8 cellular contexts compared by ENCODE assay signal in the genomic region with DNA sequence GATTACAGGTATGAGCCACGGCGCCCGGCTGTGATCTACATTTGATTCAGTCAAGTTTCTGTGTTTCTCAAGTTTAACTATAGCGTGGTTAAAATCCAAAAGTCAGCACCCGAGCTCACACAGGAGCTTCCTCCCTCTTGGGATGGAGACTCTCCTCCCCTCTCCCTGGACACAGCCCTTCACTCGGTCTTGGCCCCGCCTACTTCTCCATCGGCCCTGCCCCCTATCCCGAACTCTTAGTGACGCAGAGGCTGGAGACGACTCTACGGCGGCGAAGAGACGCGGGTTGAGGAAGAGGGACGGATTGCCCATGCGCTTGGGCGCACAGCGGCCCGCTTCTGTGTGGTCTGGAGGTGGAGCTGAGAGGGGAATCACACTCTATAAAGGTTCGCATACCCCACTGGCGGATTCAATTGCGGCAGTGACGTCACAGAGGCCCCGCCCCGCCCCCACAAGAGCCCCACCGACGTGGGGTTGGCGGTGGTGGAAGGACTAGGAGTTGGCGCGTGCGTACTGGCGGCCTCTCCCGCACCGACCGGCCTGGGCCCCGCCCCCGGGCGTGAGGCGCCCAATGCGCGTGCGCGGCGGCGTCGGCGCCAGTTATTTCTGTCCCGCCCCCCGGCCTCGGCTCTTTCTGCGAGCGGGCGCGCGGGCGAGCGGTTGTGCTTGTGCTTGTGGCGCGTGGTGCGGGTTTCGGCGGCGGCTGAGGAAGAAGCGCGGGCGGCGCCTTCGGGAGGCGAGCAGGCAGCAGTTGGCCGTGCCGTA. TPM values are rescaled to one million over a fixed set of nuclear protein-coding genes. Genes with fewer than 3 reads are reported as not detected.
A peak's percentile ranks its signal among the peaks of the same experiment; 100 is the strongest.
DNase-seq lines count a peak whose midpoint lies in the region; ATAC-seq and TF ChIP-seq lines count a peak whose summit lies in the region.

TSS of gene TRIM28 (plus strand) at position 239 of the 765 bp plus-strand sequence. CDS start 694 bp downstream, outside the sequence.

- peak; percentile 96 for DNase-seq in SK-N-DZ (ENCODE audit: low spot score)
- DNase-seq in astrocyte of the spinal cord (ENCODE audit: low read depth, low spot score) = peak; percentile 99
- DNase-seq in iPS DF 6.9 (ENCODE audit: low read depth, low spot score) = peak; percentile 89
- DNase-seq in hypothalamus (lab: John Stamatoyannopoulos, UW) = no peak
- DNase-seq in NCI-H1694 treated with DMSO at 0.1 percent for 48 hours (lab: John Stamatoyannopoulos, UW) = no peak

- H3K9me3 ChIP-seq in iPS DF 6.9 (ENCODE audit: control insufficient read depth, insufficient read depth, low read length) = no peaks in the 10 kb centered on the region
- no peaks in the 10 kb centered on the region for H3K9me3 ChIP-seq in skeletal muscle tissue (ENCODE audit: control insufficient read depth in 3 of 3, low read length in 3 of 3)

- H3K36me3 ChIP-seq in iPS DF 6.9 (ENCODE audit: control insufficient read depth, insufficient read depth, low read length) (peaks cover 27% of the 10 kb centered on the region), skeletal muscle tissue (ENCODE audit: control insufficient read depth in 3 of 3, insufficient read depth in 3 of 3, low read length in 3 of 3) (peaks cover 23 to 30% (median 29%) of the 10 kb centered on the region in 3 donors)

- no peak for TF ChIP-seq CTCF in astrocyte of the spinal cord (IDR thresholded peaks at IDR 0.05; ENCODE audit: low read depth, low read length)

- H3K27me3 ChIP-seq in iPS DF 6.9 (ENCODE audit: control insufficient read depth, insufficient read depth, low read length) = no peaks in the 10 kb centered on the region; the same call in 1 of the 2 replicates
- peaks cover 2 to 11% (median 10%) of the 10 kb centered on the region in 3 donors for H3K27me3 ChIP-seq in skeletal muscle tissue (ENCODE audit: control insufficient read depth in 3 of 3, insufficient read depth in 3 of 3, low read length in 3 of 3)

- ATAC-seq in GM18505 (IDR thresholded peaks at IDR 0.05; ENCODE audit: unreplicated experiment) (peak; percentile 82), HG02943 (IDR thresholded peaks at IDR 0.05; ENCODE audit: low read depth, unreplicated experiment) (peak; percentile 80)

- H3K9ac ChIP-seq in skeletal muscle tissue (ENCODE audit: low read depth in 1 of 3, low read length in 3 of 3) = peak within 1 kb of the TSS; percentile 82 to 92 (median 84)

- no peaks in the 10 kb centered on the region for H3K4me1 ChIP-seq in iPS DF 6.9 (ENCODE audit: control insufficient read depth, insufficient read depth, low read length)
- H3K4me1 ChIP-seq in skeletal muscle tissue (ENCODE audit: control insufficient read depth in 3 of 3, insufficient read depth in 3 of 3, low read length in 3 of 3) = peaks cover 27 to 32% (median 27%) of the 10 kb centered on the region in 3 donors

- peak; percentile 98 for TF ChIP-seq POLR2A in GM18505 (IDR thresholded peaks at IDR 0.05; ENCODE audit: borderline replicate concordance, extremely low read depth, insufficient read depth, insufficient read length)

- H3K27ac ChIP-seq in iPS DF 6.9 (ENCODE audit: low read length) = peak within 1 kb of the TSS; percentile 2
- H3K27ac ChIP-seq in skeletal muscle tissue (ENCODE audit: low read depth, low read length) = peak within 1 kb of the TSS; percentile 94

- H3K4me3 ChIP-seq in astrocyte of the spinal cord (ENCODE audit: low read depth, low read length) (peak within 1 kb of the TSS; percentile 91), iPS DF 6.9 (ENCODE audit: low read length) (peak within 1 kb of the TSS; percentile 93), skeletal muscle tissue (ENCODE audit: low read length in 3 of 3) (peak within 1 kb of the TSS; percentile 83 to 88 (median 85))

- in situ Hi-C loops in astrocyte of the spinal cord (cut with HindIII; ENCODE audit: low sequenced_read_pairs) = no loop called here

- no CpG with 5 or more reads among the region's 73 CpGs for WGBS in iPS DF 6.9 (ENCODE audit: insufficient coverage, insufficient read length)

RNA-seq across cellular contexts. Expression of gene TRIM28, which starts in this region (rescaled TPM):
- polyA plus RNA-seq in SK-N-DZ (2014; cell fraction: cytosol; rRNA removed) = 375 and 400 TPM in 2 replicates
- 509 and 535 TPM in 2 replicates for polyA plus RNA-seq in SK-N-DZ (2014; cell fraction: nucleus; rRNA removed)
- 277 TPM for total RNA-seq in skeletal muscle tissue

Comparison
In these comparisons a context has a peak if more than half of its experiments do, and no peak if none do; other contexts are left out.
1. DNase-seq: peak in SK-N-DZ (single experiment), astrocyte of the spinal cord (single experiment) and iPS DF 6.9 (single experiment); none in hypothalamus (0 of 51) and NCI-H1694 treated with DMSO at 0.1 percent for 48 hours (single experiment).
2. Peak in every context shown above with its lines, with median percentiles within 50 percentile points of each other: H3K4me3 ChIP-seq.